In genomic region chr2:215328066-215328465, GRCh38 we compare ENCODE assay signal across 16 cellular contexts. TPM values are rescaled to one million over a fixed set of nuclear protein-coding genes. Genes with fewer than 3 reads are reported as not detected.
DNase-seq lines count a peak whose midpoint lies in the region; ATAC-seq and TF ChIP-seq lines count a peak whose summit lies in the region.
"Had no signal": no experiment of that assay in that cellular context is flagged by ENCODE, and none has a peak within 500 bp of the region (broad histone marks: within the 10 kb centered on the region; RNA-seq: fewer than 3 reads in every experiment).

No MANE protein-coding gene starts in this region.

- CTCF ChIA-PET in Calu3 (lab: Charles Lee), result interaction anchor here (0.7 kb wide), 1 partner anchor 605 kb away, joined by 4 read pairs; no protein-coding TSS in a partner anchor
- CTCF ChIA-PET in IMR-90 (lab: Yijun Ruan, JAX), result no interaction called here

- no peak overlapping the region for H3K23ac ChIP-seq in IMR-90 (ENCODE audit: low read depth, low read length)

- dilution Hi-C loops in IMR-90 (cut with HindIII; ENCODE audit: low sequenced_read_pairs, unreplicated experiment), result no loop called here

- H3K9me3 Mint-ChIP-seq in Calu3 (ENCODE audit: low read depth, unreplicated experiment) (no peaks in the 10 kb centered on the region), osteocyte (ENCODE audit: unreplicated experiment) (no peaks in the 10 kb centered on the region)
- H3K9me3 Mint-ChIP-seq: naive thymus-derived CD4-positive, alpha-beta T cell had no signal

- H3K4me1 Mint-ChIP-seq in Calu3 (ENCODE audit: low read depth, unreplicated experiment) (peaks cover 19% of the 10 kb centered on the region), osteocyte (ENCODE audit: unreplicated experiment) (peaks cover 10% of the 10 kb centered on the region)

- TF ChIP-seq POLR2A in IMR-90 (IDR thresholded peaks at IDR 0.05; ENCODE audit: low read depth, low read length), result no peak
- TF ChIP-seq POLR2A in body of pancreas (IDR thresholded peaks at IDR 0.05), result no peak

- H3K27me3 Mint-ChIP-seq in Calu3 (ENCODE audit: unreplicated experiment) (no peaks in the 10 kb centered on the region), osteocyte (ENCODE audit: unreplicated experiment) (no peaks in the 10 kb centered on the region)
- H3K27me3 Mint-ChIP-seq: naive thymus-derived CD4-positive, alpha-beta T cell had no signal

- H2AK5ac ChIP-seq in IMR-90 (ENCODE audit: low read depth, low read length), result peak overlapping the region; percentile 25; the same call in 1 of the 2 replicates

- no peak overlapping the region for H3K27ac ChIP-seq in IMR-90 (ENCODE audit: insufficient read depth, low read length)
- H3K27ac ChIP-seq in dorsolateral prefrontal cortex, result peak overlapping the region; percentile 76 to 98 (median 95)
- no peak overlapping the region for H3K27ac ChIP-seq in body of pancreas
- H3K27ac ChIP-seq: left ventricle myocardium inferior had no signal

- H3K79me1 ChIP-seq in IMR-90 (ENCODE audit: low read depth in 1 of 2, low read length in 2 of 2), result peaks cover 27 to 37% of the 10 kb centered on the region in 2 experiments

- TF ChIP-seq CTCF in Calu3 (IDR thresholded peaks at IDR 0.05; ENCODE audit: unreplicated experiment) (no peak), IMR-90 (conservative IDR thresholded peaks at IDR 0.05; ENCODE audit: low read depth, low read length) (no peak), dorsolateral prefrontal cortex (IDR thresholded peaks at IDR 0.05 in 54 of 56, conservative IDR thresholded peaks at IDR 0.05 in 2 of 56; ENCODE audit: low read depth in 1 of 56, partially characterized antibody in 56 of 56) (no peak), osteocyte (IDR thresholded peaks at IDR 0.05) (no peak), body of pancreas (IDR thresholded peaks at IDR 0.05) (no peak)

- H3K27me3 ChIP-seq in IMR-90 (ENCODE audit: control insufficient read depth, insufficient read depth, low read length), result no peaks in the 10 kb centered on the region
- H3K27me3 ChIP-seq in dorsolateral prefrontal cortex, result no peaks in the 10 kb centered on the region
- H3K27me3 ChIP-seq in body of pancreas, result no peaks in the 10 kb centered on the region

- in situ Hi-C loops in IMR-90 (cut with MboI; ENCODE audit: low sequenced_read_pairs), result no loop called here

- H3K4me1 ChIP-seq in IMR-90 (ENCODE audit: control insufficient read depth, insufficient read depth, low read length) (peaks cover 11% of the 10 kb centered on the region), body of pancreas (no peaks in the 10 kb centered on the region)
- H3K4me1 ChIP-seq: left ventricle myocardium inferior had no signal

- BruUV-seq in Calu3 (replicated peaks; lab: Mats Ljungman, UMichigan), result no TSS peak
- no TSS peak for BruUV-seq in IMR-90 (replicated peaks; lab: Mats Ljungman, UMichigan)

- H2BK20ac ChIP-seq in IMR-90 (ENCODE audit: low read depth, low read length), result no peak overlapping the region

- H2AK9ac ChIP-seq in IMR-90 (replicated peaks; ENCODE audit: low read depth, low read length, poor library complexity), result no peak overlapping the region

- no peak overlapping the region for H2BK15ac ChIP-seq in IMR-90 (ENCODE audit: low read depth, low read length)

- H2BK5ac ChIP-seq in IMR-90 (ENCODE audit: low read depth, low read length, poor library complexity, severe bottlenecking), result no peak overlapping the region

- H3K4me2 ChIP-seq in IMR-90 (ENCODE audit: low read depth, low read length), result no peak overlapping the region

- no peak overlapping the region for H4K8ac ChIP-seq in IMR-90 (ENCODE audit: low read depth in 2 of 2, low read length in 2 of 2)

- H3K4me3 ChIP-seq in IMR-90 (ENCODE audit: insufficient read depth, low read depth, low read length) (no peak overlapping the region), dorsolateral prefrontal cortex (peak overlapping the region in 5 of 59 donors; percentile 42 to 49 (median 46)), body of pancreas (no peak overlapping the region)
- H3K4me3 ChIP-seq: left ventricle myocardium inferior had no signal

- 94% methylated on average over 2 of the region's 5 CpGs; no CpG with 5 or more reads in 1 of the 2 experiments for WGBS in IMR-90 (ENCODE audit: extremely low coverage in 2 of 2, insufficient read length in 1 of 2), 2 experiments
- WGBS in body of pancreas, 2 donors, result 91% methylated on average over 5 of the region's 5 CpGs

- H2BK120ac ChIP-seq in IMR-90 (ENCODE audit: low read depth, low read length), result no peak overlapping the region

- no peak overlapping the region for H3K4ac ChIP-seq in IMR-90 (ENCODE audit: low read depth, low read length)

- H3K14ac ChIP-seq in IMR-90 (replicated peaks; ENCODE audit: low read depth, low read length), result no peak overlapping the region

- no peak for DNase-seq in Calu3
- DNase-seq in IMR-90, result no peak
- DNase-seq in dorsolateral prefrontal cortex, result no peak
- DNase-seq in osteocyte (ENCODE audit: extremely low spot score, unreplicated experiment), result no peak
- no peak for DNase-seq in body of pancreas
- DNase-seq: activated effector memory CD4-positive, alpha-beta T cell treated with Interleukin-2 at 50 U/mL for 16 hours; amniotic stem cell; DMS53; foreskin melanocyte; left ventricle myocardium inferior; naive thymus-derived CD4-positive, alpha-beta T cell; NCI-H2081 treated with DMSO at 0.1 percent for 48 hours; NCI-H524 treated with DMSO at 0.1 percent for 48 hours had no signal

- no peak for TF ChIP-seq RAD21 in IMR-90 (IDR thresholded peaks at IDR 0.05; ENCODE audit: low read length)

- H3K9ac ChIP-seq in IMR-90 (ENCODE audit: low read depth, low read length), result no peak overlapping the region

- H4K5ac ChIP-seq in IMR-90 (ENCODE audit: low read depth, low read length), result no peak overlapping the region

- no peak overlapping the region for H3K56ac ChIP-seq in IMR-90 (ENCODE audit: extremely low read depth, insufficient read depth, low read length)

- peaks cover 3% of the 10 kb centered on the region; the same call in 1 of the 2 replicates for H3K9me1 ChIP-seq in IMR-90 (ENCODE audit: insufficient read depth, low read length)

- H3K27ac Mint-ChIP-seq in Calu3 (ENCODE audit: unreplicated experiment) (peak overlapping the region; percentile 30), osteocyte (ENCODE audit: unreplicated experiment) (peak overlapping the region; percentile 70)

- no peak overlapping the region for H4K91ac ChIP-seq in IMR-90 (ENCODE audit: insufficient read depth, low read depth, low read length)

- H3K9me3 ChIP-seq in IMR-90 (ENCODE audit: control insufficient read depth, insufficient read depth, low read length), result no peaks in the 10 kb centered on the region
- no peaks in the 10 kb centered on the region for H3K9me3 ChIP-seq in body of pancreas
- H3K9me3 ChIP-seq: left ventricle myocardium inferior had no signal

- no peak overlapping the region for H2AFZ ChIP-seq in IMR-90 (replicated peaks; ENCODE audit: low read length, poor library complexity)

- H4K20me1 ChIP-seq in IMR-90 (ENCODE audit: insufficient read depth, low read length), result no peaks in the 10 kb centered on the region; the same call in none of the 2 replicates

- H3K36me3 ChIP-seq in IMR-90 (ENCODE audit: control insufficient read depth, insufficient read depth, low read length), result peaks cover 22% of the 10 kb centered on the region
- peaks cover 7 to 11% of the 10 kb centered on the region in 2 donors for H3K36me3 ChIP-seq in body of pancreas (replicated peaks in 1 of 2; ENCODE audit: insufficient read depth in 1 of 2, low read depth in 2 of 2)

- no peak overlapping the region for H3K18ac ChIP-seq in IMR-90 (ENCODE audit: low read depth, low read length)

- no peak for ATAC-seq in IMR-90 (ENCODE audit: low read depth)
- ATAC-seq in body of pancreas, result no peak
- no peak for ATAC-seq in HG03520 (IDR thresholded peaks at IDR 0.05; ENCODE audit: unreplicated experiment)
- no peak for ATAC-seq in HG03045 (IDR thresholded peaks at IDR 0.05; ENCODE audit: unreplicated experiment)
- ATAC-seq: naive thymus-derived CD4-positive, alpha-beta T cell; Panc1 had no signal

- H3K36me3 Mint-ChIP-seq in Calu3 (ENCODE audit: insufficient read depth, unreplicated experiment) (peaks cover 84% of the 10 kb centered on the region), osteocyte (ENCODE audit: unreplicated experiment) (peaks cover 46% of the 10 kb centered on the region)

- intact Hi-C loops in Calu3 (cut with micrococcal nuclease; ENCODE audit: unreplicated experiment) (no loop called here), IMR-90 (cut with micrococcal nuclease) (no loop called here), dorsolateral prefrontal cortex (cut with DNase I) (no loop called here), body of pancreas (cut with DNase I) (no loop called here)

- POLR2A ChIA-PET in IMR-90 (lab: Charles Lee; ENCODE audit: unreplicated experiment), result no interaction called here

- H3K4me3 Mint-ChIP-seq in Calu3 (ENCODE audit: low read depth, unreplicated experiment) (no peak overlapping the region), osteocyte (ENCODE audit: unreplicated experiment) (no peak overlapping the region)
- H3K4me3 Mint-ChIP-seq: naive thymus-derived CD4-positive, alpha-beta T cell had no signal

TF ChIP-seq in IMR-90, 13 proteins besides CTCF, POLR2A, EP300 and RAD21 (continues in another document):
- TF ChIP-seq MXI1 (IDR thresholded peaks at IDR 0.05; ENCODE audit: borderline replicate concordance, low read depth, low read length) (no peak), MAZ (IDR thresholded peaks at IDR 0.05; ENCODE audit: borderline replicate concordance, low read depth, low read length) (no peak), USF2 (IDR thresholded peaks at IDR 0.05; ENCODE audit: low read depth, low read length) (no peak), RCOR1 (IDR thresholded peaks at IDR 0.05; ENCODE audit: insufficient replicate concordance, low read length) (no peak), CEBPB (IDR thresholded peaks at IDR 0.05; ENCODE audit: low read depth, low read length) (no peak)

RNA-seq across cellular contexts. Expression of gene ATIC, which starts 16.2 kb away (rescaled TPM):
- total RNA-seq in Calu3 (2022), result 206 and 219 TPM in 2 replicates
- total RNA-seq in IMR-90 (2012; rRNA removed), result 29.4 and 30.5 TPM in 2 replicates
- polyA plus RNA-seq in IMR-90 (2012; rRNA removed), result 96.8 and 101 TPM in 2 replicates
- 29.6 and 76.9 TPM in 2 replicates for polyA plus RNA-seq in IMR-90 (2012; cell fraction: cytosol; rRNA removed)
- 20.5 and 94.2 TPM in 2 replicates for polyA plus RNA-seq in IMR-90 (2012; cell fraction: nucleus; rRNA removed; ENCODE audit: low replicate concordance)
- 100 to 1,000 TPM in 10 of 120 experiments, 10 to 100 TPM in 110; 58.6 to 133 (median 83.7) TPM for total RNA-seq in dorsolateral prefrontal cortex
- total RNA-seq in osteocyte, result 89.7 and 97.3 TPM in 2 replicates
- 10 to 100 TPM; 30.3 to 38.1 TPM for total RNA-seq in body of pancreas

Comparison
In these comparisons a context has a peak if more than half of its experiments do, and no peak if none do; other contexts are left out.
1. H3K27ac ChIP-seq: peak in dorsolateral prefrontal cortex (59 of 59); none in IMR-90 (single experiment) and body of pancreas (0 of 4).